13 cellular contexts compared by ENCODE assay signal in genomic region chr10:86461963-86462804, GRCh38.
"Had no signal": no experiment of that assay in that cellular context is flagged by ENCODE, and none has a peak within 500 bp of the region (broad histone marks: within the 10 kb centered on the region; RNA-seq: fewer than 3 reads in every experiment).

No MANE protein-coding gene starts in this region.

- H3K4me3 Mint-ChIP-seq: neural crest cell had no signal

- H3K9me3 Mint-ChIP-seq: activated naive CD4-positive, alpha-beta T cell treated with anti-CD3 and anti-CD28 coated beads, Interleukin-2, amount 50 U/mL, for 72 hours; neural crest cell had no signal

- H3K79me2 ChIP-seq: parathyroid adenoma had no signal

- H3K9me3 ChIP-seq: stomach, thyroid gland had no signal

- ATAC-seq: activated naive CD4-positive, alpha-beta T cell treated with anti-CD3 and anti-CD28 coated beads, Interleukin-2, amount 50 U/mL, for 72 hours; esophagus mucosa had no signal

- H3K27me3 ChIP-seq: stomach, thyroid gland had no signal

- H3K27ac ChIP-seq: parathyroid adenoma, skin epidermis, stomach, thyroid gland, WERI-Rb-1 had no signal

- H2AFZ ChIP-seq: parathyroid adenoma had no signal

- H3K4me3 ChIP-seq: skin epidermis, stomach, thyroid gland had no signal

- DNase-seq: activated CD4-positive, alpha-beta T cell treated with anti-CD3 and anti-CD28 coated beads for 4 hours; activated T-cell treated with anti-CD3 and anti-CD28 coated beads for 4 hours; amniotic stem cell; dermis blood vessel endothelial cell; kidney glomerular epithelial cell; stomach; thyroid gland; WERI-Rb-1 had no signal

- H3K9ac ChIP-seq: parathyroid adenoma had no signal
